In the genomic region with DNA sequence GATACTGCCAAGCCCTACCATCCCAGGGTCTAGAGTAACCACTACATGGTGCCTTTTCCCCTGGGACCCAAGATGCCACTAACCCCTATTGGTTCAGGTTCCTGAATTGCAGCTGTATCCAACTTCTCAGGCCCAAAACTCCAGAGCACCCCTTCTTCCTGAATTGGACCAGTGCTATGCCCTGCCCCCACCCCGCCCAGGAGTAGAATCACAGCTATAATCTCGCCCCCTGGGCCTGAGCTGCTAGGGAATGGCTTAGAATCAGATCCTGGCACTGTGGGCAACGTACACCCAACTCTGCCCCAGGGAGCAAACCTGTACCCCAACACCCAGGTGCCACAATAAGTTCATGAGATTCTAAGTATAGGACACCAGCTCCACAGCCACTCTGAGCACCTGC, we compare ENCODE assay signal across 23 cellular contexts.
"Had no signal": no experiment of that assay in that cellular context is flagged by ENCODE, and none has a peak within 500 bp of the region (broad histone marks: within the 10 kb centered on the region; RNA-seq: fewer than 3 reads in every experiment).

No MANE protein-coding gene starts in this region.

- H3K4me1 Mint-ChIP-seq: naive B cell, nephron had no signal

- H3K9me3 ChIP-seq: thyroid gland, vagina had no signal

- H3K4me1 ChIP-seq: esophagus muscularis mucosa, gastrocnemius medialis, heart right ventricle, left lung, parathyroid adenoma, psoas muscle, suprapubic skin, thyroid gland, upper lobe of left lung, vagina had no signal

- DNase-seq: effector memory CD8-positive, alpha-beta T cell; gastrocnemius medialis; heart right ventricle; hypothalamus; mesenchymal stem cell; naive B cell; occipital lobe; psoas muscle; retina; small intestine; stimulated activated CD4-positive, alpha-beta T cell treated with anti-CD3 and anti-CD28 coated beads, Interleukin-12 subunit alpha, Interleukin-12 subunit beta, amount 100 ng/mL, for 4 hours; stimulated activated naive CD4-positive, alpha-beta T cell treated with Interleukin-2 at 50 U/mL for 16 hours; thyroid gland; upper lobe of left lung had no signal

- H3K27ac Mint-ChIP-seq: dendritic cell treated with granulocyte-macrophage colony-stimulating factor and Interleukin-4, amounts not matched to agents 40 ng/mL and 50 ng/mL, for 4 days; effector memory CD8-positive, alpha-beta T cell; naive B cell; nephron had no signal

- H3K4me3 ChIP-seq: esophagus muscularis mucosa, gastrocnemius medialis, heart right ventricle, left lung, lung, psoas muscle, suprapubic skin, thyroid gland, upper lobe of left lung, vagina had no signal

- H3K4me3 Mint-ChIP-seq: dendritic cell treated with granulocyte-macrophage colony-stimulating factor and Interleukin-4, amounts not matched to agents 40 ng/mL and 50 ng/mL, for 4 days; effector memory CD8-positive, alpha-beta T cell; naive B cell; nephron had no signal

- H3K36me3 ChIP-seq: esophagus muscularis mucosa, gastrocnemius medialis, heart right ventricle, left lung, suprapubic skin, thyroid gland, upper lobe of left lung, vagina had no signal

- H3K27ac ChIP-seq: epithelial cell of prostate, esophagus muscularis mucosa, gastrocnemius medialis, heart right ventricle, left lung, parathyroid adenoma, psoas muscle, suprapubic skin, thyroid gland, upper lobe of left lung, vagina had no signal

- H3K27me3 ChIP-seq: thyroid gland, upper lobe of left lung, vagina had no signal

- ATAC-seq: effector memory CD8-positive, alpha-beta T cell; gastrocnemius medialis; heart right ventricle; left lung; psoas muscle had no signal
